9 cellular contexts compared by ENCODE assay signal in the genomic region with DNA sequence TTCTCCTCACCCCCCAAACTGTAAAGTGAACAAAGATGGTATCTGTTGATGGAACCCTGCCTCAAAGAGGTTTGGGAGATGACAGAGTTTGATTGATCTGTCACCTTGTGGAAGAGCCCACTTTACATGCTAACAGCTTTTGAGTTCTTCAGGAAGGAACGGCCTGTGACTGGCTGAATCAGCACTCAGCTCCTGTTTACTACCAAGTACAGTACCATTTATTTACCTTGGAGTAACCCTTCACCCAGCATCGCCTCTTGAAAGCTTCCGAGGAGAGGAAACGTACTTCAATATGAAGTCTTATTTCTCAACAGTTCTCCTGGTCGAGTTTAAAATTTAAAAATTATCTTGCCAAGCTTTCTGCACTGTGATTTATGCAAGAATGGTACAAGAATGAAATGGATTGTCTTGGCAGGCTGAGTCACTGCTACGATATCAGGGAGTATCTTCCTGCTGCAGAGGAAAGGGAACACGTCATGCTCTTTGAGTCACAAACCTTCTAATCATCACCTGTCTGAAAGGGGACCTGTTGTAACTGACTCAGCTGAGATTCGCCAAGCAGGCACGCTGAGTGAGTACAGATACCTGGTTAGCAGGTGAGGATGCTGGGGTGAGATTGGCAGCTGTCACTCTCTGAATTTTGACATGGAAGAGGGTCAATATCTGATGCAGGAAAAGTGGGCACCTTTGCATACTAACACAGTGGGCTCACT. TPM values are rescaled to one million over a fixed set of nuclear protein-coding genes. Genes with fewer than 3 reads are reported as not detected.
DNase-seq lines count a peak whose midpoint lies in the region; ATAC-seq lines count a peak whose summit lies in the region.
"Had no signal": no experiment of that assay in that cellular context is flagged by ENCODE, and none has a peak within 500 bp of the region (broad histone marks: within the 10 kb centered on the region; RNA-seq: fewer than 3 reads in every experiment).

No MANE protein-coding gene starts in this region.

- H3K9me3 Mint-ChIP-seq in activated T-helper 2 cell treated with anti-CD3 and anti-CD28 coated beads, Interferon-gamma antibody, Interleukin-2, Interleukin-4, amounts not matched to agents 10 μg/mL and 5 μg/mL and 100 μg/mL, durations not matched to agents 14 hours and 24 hours and 36 hours: no peaks in the 10 kb centered on the region
- H3K9me3 Mint-ChIP-seq: WTC11 had no signal

- no peak overlapping the region for H3K4me3 Mint-ChIP-seq in activated T-helper 2 cell treated with anti-CD3 and anti-CD28 coated beads, Interferon-gamma antibody, Interleukin-2, Interleukin-4, amounts not matched to agents 10 μg/mL and 5 μg/mL and 100 μg/mL, durations not matched to agents 14 hours and 24 hours and 36 hours (ENCODE audit: low read depth)
- H3K4me3 Mint-ChIP-seq: WTC11 had no signal

- peaks cover 51% of the 10 kb centered on the region for H3K4me1 Mint-ChIP-seq in activated T-helper 2 cell treated with anti-CD3 and anti-CD28 coated beads, Interferon-gamma antibody, Interleukin-2, Interleukin-4, amounts not matched to agents 10 μg/mL and 5 μg/mL and 100 μg/mL, durations not matched to agents 14 hours and 24 hours and 36 hours (ENCODE audit: low read depth)

- DNase-seq in activated effector memory CD4-positive, alpha-beta T cell treated with anti-CD3 and anti-CD28 coated beads, Interleukin-2, amount 50 U/mL, for 16 hours: peak; percentile 78
- DNase-seq in activated effector memory CD4-positive, alpha-beta T cell treated with Interleukin-2 at 50 U/mL for 16 hours: no peak
- DNase-seq in activated T-helper 2 cell treated with anti-CD3 and anti-CD28 coated beads, Interferon-gamma antibody, Interleukin-2, Interleukin-4, amounts not matched to agents 10 μg/mL and 5 μg/mL and 100 μg/mL, durations not matched to agents 14 hours and 24 hours and 36 hours (ENCODE audit: low spot score): no peak
- no peak for DNase-seq in left ventricle myocardium superior
- peak; percentile 48 for DNase-seq in superior temporal gyrus (ENCODE audit: extremely low spot score)
- no peak for DNase-seq in mesenteric fat pad (ENCODE audit: low spot score)
- DNase-seq in HuH-7.5 (ENCODE audit: low spot score): no peak

- ATAC-seq in left ventricle myocardium superior (peak; percentile 77), GM18907 (IDR thresholded peaks at IDR 0.05; ENCODE audit: unreplicated experiment) (no peak)
- ATAC-seq: WTC11 had no signal

- peak overlapping the region; percentile 36 for H3K27ac Mint-ChIP-seq in activated T-helper 2 cell treated with anti-CD3 and anti-CD28 coated beads, Interferon-gamma antibody, Interleukin-2, Interleukin-4, amounts not matched to agents 10 μg/mL and 5 μg/mL and 100 μg/mL, durations not matched to agents 14 hours and 24 hours and 36 hours
- H3K27ac Mint-ChIP-seq: WTC11 had no signal

- no peaks in the 10 kb centered on the region for H3K36me3 Mint-ChIP-seq in activated T-helper 2 cell treated with anti-CD3 and anti-CD28 coated beads, Interferon-gamma antibody, Interleukin-2, Interleukin-4, amounts not matched to agents 10 μg/mL and 5 μg/mL and 100 μg/mL, durations not matched to agents 14 hours and 24 hours and 36 hours (ENCODE audit: low read depth)
- H3K36me3 Mint-ChIP-seq: WTC11 had no signal

- no peaks in the 10 kb centered on the region for H3K27me3 Mint-ChIP-seq in activated T-helper 2 cell treated with anti-CD3 and anti-CD28 coated beads, Interferon-gamma antibody, Interleukin-2, Interleukin-4, amounts not matched to agents 10 μg/mL and 5 μg/mL and 100 μg/mL, durations not matched to agents 14 hours and 24 hours and 36 hours (ENCODE audit: low read depth)

- intact Hi-C loops in activated T-helper 2 cell treated with anti-CD3 and anti-CD28 coated beads, Interferon-gamma antibody, Interleukin-2, Interleukin-4, amounts not matched to agents 10 μg/mL and 5 μg/mL and 100 μg/mL, durations not matched to agents 14 hours and 24 hours and 36 hours (cut with micrococcal nuclease): loop anchor here (5.0 to 10.0 kb wide), 7 partner anchors 88 to 660 kb away; no protein-coding TSS in a partner anchor
- intact Hi-C loops in left ventricle myocardium superior (cut with micrococcal nuclease): no loop called here

RNA-seq across cellular contexts. Expression of gene KLF6, which starts 30.1 kb away (rescaled TPM):
- total RNA-seq in activated T-helper 2 cell treated with anti-CD3 and anti-CD28 coated beads, Interferon-gamma antibody, Interleukin-2, Interleukin-4, amounts not matched to agents 10 μg/mL and 5 μg/mL and 100 μg/mL, durations not matched to agents 14 hours and 24 hours and 36 hours: 126 and 129 TPM in 2 replicates
- total RNA-seq in left ventricle myocardium superior: 62.0 TPM
- 474 TPM for total RNA-seq in mesenteric fat pad

Comparison
In these comparisons a context has a peak if more than half of its experiments do, and no peak if none do; other contexts are left out.
1. DNase-seq: peak in activated effector memory CD4-positive, alpha-beta T cell treated with anti-CD3 and anti-CD28 coated beads, Interleukin-2, amount 50 U/mL, for 16 hours (single experiment) and superior temporal gyrus (single experiment); none in activated effector memory CD4-positive, alpha-beta T cell treated with Interleukin-2 at 50 U/mL for 16 hours (single experiment), activated T-helper 2 cell treated with anti-CD3 and anti-CD28 coated beads, Interferon-gamma antibody, Interleukin-2, Interleukin-4, amounts not matched to agents 10 μg/mL and 5 μg/mL and 100 μg/mL, durations not matched to agents 14 hours and 24 hours and 36 hours (single experiment), left ventricle myocardium superior (single experiment), mesenteric fat pad (single experiment) and HuH-7.5 (single experiment).